ENCODE assay signal across 15 cellular contexts in genomic region chr3:172649987-172650386, GRCh38.
DNase-seq lines count a peak whose midpoint lies in the region; ATAC-seq lines count a peak whose summit lies in the region.
"Had no signal": no experiment of that assay in that cellular context is flagged by ENCODE, and none has a peak within 500 bp of the region (broad histone marks: within the 10 kb centered on the region; RNA-seq: fewer than 3 reads in every experiment).

No MANE protein-coding gene starts in this region.

- no peaks in the 10 kb centered on the region for H3K9me3 ChIP-seq in mesenchymal stem cell (ENCODE audit: control insufficient read depth, low read length)

- no peak overlapping the region for H3K4me2 ChIP-seq in mesenchymal stem cell (ENCODE audit: low read length, poor library complexity, severe bottlenecking)

- H3K4ac ChIP-seq in mesenchymal stem cell (ENCODE audit: low read depth in 1 of 2, low read length in 2 of 2) = no peak overlapping the region

- H3K36me3 Mint-ChIP-seq in IgD-negative memory B cell = peaks cover 5% of the 10 kb centered on the region

- H3K27ac ChIP-seq in mesenchymal stem cell (ENCODE audit: low read length, poor library complexity, severe bottlenecking) = no peak overlapping the region
- H3K27ac ChIP-seq: GM23248 had no signal

- no peak overlapping the region for H3K18ac ChIP-seq in mesenchymal stem cell (ENCODE audit: low read depth in 1 of 2, low read length in 2 of 2)

- 100% methylated on average over 3 of the region's 6 CpGs for WGBS in mesenchymal stem cell

- H3K9ac ChIP-seq in mesenchymal stem cell (ENCODE audit: low read length) = no peak overlapping the region
- H3K9ac ChIP-seq: GM23248 had no signal

- H3K27ac Mint-ChIP-seq in IgD-negative memory B cell = peak overlapping the region in 2 of 3 donors; percentile 1 to 16
- H3K27ac Mint-ChIP-seq: B cell; CD4-positive, alpha-beta T cell had no signal

- no peak overlapping the region for H2BK15ac ChIP-seq in mesenchymal stem cell (ENCODE audit: low read depth, poor library complexity, severe bottlenecking)

- peaks cover 2 to 4% (median 3%) of the 10 kb centered on the region in 3 donors for H3K4me1 Mint-ChIP-seq in IgD-negative memory B cell
- H3K4me1 Mint-ChIP-seq: B cell had no signal

- peaks cover 17% of the 10 kb centered on the region for H3K79me1 ChIP-seq in mesenchymal stem cell (replicated peaks; ENCODE audit: low read length, poor library complexity, severe bottlenecking)

- no peak overlapping the region for H3K4me3 Mint-ChIP-seq in IgD-negative memory B cell
- H3K4me3 Mint-ChIP-seq: B cell; CD4-positive, alpha-beta T cell had no signal

- DNase-seq in Daoy (ENCODE audit: low read depth) (peak; percentile 50), astrocyte of the hippocampus (ENCODE audit: low read depth, low spot score) (peak; percentile 40), mesenchymal stem cell (no peak), NCI-H82 (lab: John Stamatoyannopoulos, UW) (no peak)
- no peak for DNase-seq in activated CD4-positive, alpha-beta T cell treated with anti-CD3 and anti-CD28 coated beads, Interleukin-2, amount 50 U/mL, for 48 hours
- DNase-seq: ACHN; C1 segment of cervical spinal cord; Calu3; CD4-positive, alpha-beta T cell; DMS 273 treated with DMSO at 0.1 percent for 48 hours; GM23248 had no signal

- H3K36me3 ChIP-seq in mesenchymal stem cell (ENCODE audit: control insufficient read depth in 1 of 2, insufficient read depth in 2 of 2, low read depth in 1 of 2, low read length in 2 of 2) = peaks cover 0 to 3% of the 10 kb centered on the region in 2 experiments

- H2BK120ac ChIP-seq in mesenchymal stem cell (ENCODE audit: low read depth, low read length) = no peak overlapping the region

- no peak overlapping the region for H2BK5ac ChIP-seq in mesenchymal stem cell (ENCODE audit: low read depth, low read length, poor library complexity, severe bottlenecking)

- H2AK5ac ChIP-seq in mesenchymal stem cell (ENCODE audit: low read length, severe bottlenecking) = peak overlapping the region; percentile 19

- H4K91ac ChIP-seq in mesenchymal stem cell (ENCODE audit: low read length) = no peak overlapping the region

- H3K14ac ChIP-seq in mesenchymal stem cell (ENCODE audit: low read length in 2 of 2) = no peak overlapping the region

- H3K23ac ChIP-seq in mesenchymal stem cell (ENCODE audit: low read length in 2 of 2) = no peak overlapping the region

- H3K9me3 Mint-ChIP-seq in IgD-negative memory B cell = no peaks in the 10 kb centered on the region
- H3K9me3 Mint-ChIP-seq: CD4-positive, alpha-beta T cell had no signal

- ATAC-seq in GM21737 (IDR thresholded peaks at IDR 0.05; ENCODE audit: unreplicated experiment) = no peak
- ATAC-seq: GM12878 had no signal

- no peak overlapping the region for H2BK12ac ChIP-seq in mesenchymal stem cell (ENCODE audit: low read length in 2 of 2)

- H3K27me3 Mint-ChIP-seq in IgD-negative memory B cell = no peaks in the 10 kb centered on the region
- H3K27me3 Mint-ChIP-seq: B cell; CD4-positive, alpha-beta T cell had no signal

- H3K4me1 ChIP-seq in mesenchymal stem cell (ENCODE audit: control insufficient read depth, insufficient read depth, low read depth, low read length) = peaks cover 8% of the 10 kb centered on the region

- H4K8ac ChIP-seq in mesenchymal stem cell (ENCODE audit: low read length) = no peak overlapping the region

- no peaks in the 10 kb centered on the region for H3K27me3 ChIP-seq in mesenchymal stem cell (ENCODE audit: control insufficient read depth in 1 of 2, insufficient read depth in 1 of 2, low read length in 2 of 2)

- no peak overlapping the region for H2AFZ ChIP-seq in mesenchymal stem cell (ENCODE audit: low read depth, low read length)
- H2AFZ ChIP-seq: GM23248 had no signal

- no peak overlapping the region for H3K4me3 ChIP-seq in mesenchymal stem cell (ENCODE audit: insufficient read depth in 1 of 2, low read depth in 1 of 2, low read length in 2 of 2)
- H3K4me3 ChIP-seq: GM12878, GM23248 had no signal

Comparison
In these comparisons a context has a peak if more than half of its experiments do, and no peak if none do; other contexts are left out.
1. DNase-seq: peak in Daoy (single experiment) and astrocyte of the hippocampus (single experiment); none in mesenchymal stem cell (single experiment), NCI-H82 (single experiment) and activated CD4-positive, alpha-beta T cell treated with anti-CD3 and anti-CD28 coated beads, Interleukin-2, amount 50 U/mL, for 48 hours (0 of 2).